ENCODE assay signal across 21 cellular contexts in genomic region chr11:27312110-27312509, GRCh38. TPM values are rescaled to one million over a fixed set of nuclear protein-coding genes. Genes with fewer than 3 reads are reported as not detected.
DNase-seq lines count a peak whose midpoint lies in the region; ATAC-seq, FAIRE-seq and TF ChIP-seq lines count a peak whose summit lies in the region.
"Had no signal": no experiment of that assay in that cellular context is flagged by ENCODE, and none has a peak within 500 bp of the region (broad histone marks: within the 10 kb centered on the region; RNA-seq: fewer than 3 reads in every experiment).

No MANE protein-coding gene starts in this region.

- no peaks in the 10 kb centered on the region for H4K20me1 ChIP-seq in GM23248 (ENCODE audit: insufficient read depth)
- H4K20me1 ChIP-seq in mammary epithelial cell (ENCODE audit: insufficient read depth, low read length): no peaks in the 10 kb centered on the region

- H3K36me3 ChIP-seq in GM23248 (ENCODE audit: low read depth): no peaks in the 10 kb centered on the region
- H3K36me3 ChIP-seq in bronchial epithelial cell (ENCODE audit: control insufficient read depth, insufficient read depth, low read length): no peaks in the 10 kb centered on the region
- H3K36me3 ChIP-seq in kidney (ENCODE audit: control insufficient read depth in 1 of 2, insufficient read depth in 2 of 2, low read length in 2 of 2): no peaks in the 10 kb centered on the region
- no peaks in the 10 kb centered on the region for H3K36me3 ChIP-seq in mammary epithelial cell (ENCODE audit: insufficient read depth, low read length)
- H3K36me3 ChIP-seq: SJCRH30 had no signal

- in situ Hi-C loops in GM23248 (cut with MboI) (no loop called here), mammary epithelial cell (cut with MboI; ENCODE audit: low sequenced_read_pairs in 2 of 2) (no loop called here)

- TF ChIP-seq CTCF in bronchial epithelial cell (IDR thresholded peaks at IDR 0.05; ENCODE audit: insufficient read depth, low read length, severe bottlenecking) (no peak), kidney (IDR thresholded peaks at IDR 0.05; ENCODE audit: borderline replicate concordance, extremely low read depth, insufficient read depth) (no peak), mammary epithelial cell (conservative IDR thresholded peaks at IDR 0.05 in 1 of 2, IDR thresholded peaks at IDR 0.05 in 1 of 2; ENCODE audit: extremely low read depth in 1 of 2, insufficient read depth in 1 of 2, low read depth in 1 of 2, low read length in 2 of 2) (no peak)

- no TSS peak for BruUV-seq in mammary epithelial cell (replicated peaks; lab: Mats Ljungman, UMichigan)

- 97 to 99% methylated on average over 2 of the region's 2 CpGs for WGBS in GM23248 (ENCODE audit: low coverage in 1 of 2, low lambda C conversion rate in 2 of 2, missing lambda C conversion rate in 2 of 2), 2 experiments
- WGBS in mammary epithelial cell (ENCODE audit: low coverage, missing lambda C conversion rate): 95% methylated on average over 2 of the region's 2 CpGs
- 86% methylated on average over 2 of the region's 2 CpGs for WGBS in right cardiac atrium

- no peak for ATAC-seq in GM18873 (IDR thresholded peaks at IDR 0.05; ENCODE audit: low FRiP score, unreplicated experiment)
- ATAC-seq in right cardiac atrium: no peak
- ATAC-seq: PC-3 had no signal

- peaks cover 11% of the 10 kb centered on the region for H3F3A ChIP-seq in GM23248 (ENCODE audit: insufficient read depth)

- H3K79me2 ChIP-seq in GM23248 (ENCODE audit: insufficient read depth) (no peaks in the 10 kb centered on the region), mammary epithelial cell (ENCODE audit: insufficient read depth, low read length) (no peaks in the 10 kb centered on the region)

- H3K4me2 ChIP-seq in GM23248 (ENCODE audit: unreplicated experiment) (no peak overlapping the region), mammary epithelial cell (ENCODE audit: insufficient read depth, low read depth, low read length) (no peak overlapping the region)
- H3K4me2 ChIP-seq: KMS-11 had no signal

- DNase-seq in GM23248 (peak; percentile 28), bronchial epithelial cell (ENCODE audit: low read depth) (peak; percentile 7), kidney (no peak), renal cortical epithelial cell (ENCODE audit: low read depth) (peak; percentile 91), mammary epithelial cell (no peak), DMS153 (lab: John Stamatoyannopoulos, UW) (no peak), right cardiac atrium (no peak)
- DNase-seq: ACHN, AML-193, EL, HCEC 1CT, NCI-H1048, NCI-H146, NCI-H2081, NCI-H510A, NCI-H82, PC-3, SJCRH30 had no signal

- intact Hi-C loops in kidney (cut with DNase I) (no loop called here), mammary epithelial cell (cut with micrococcal nuclease) (no loop called here), right cardiac atrium (cut with DNase I) (no loop called here)

- H3K9ac ChIP-seq in GM23248 (no peak overlapping the region), kidney (ENCODE audit: low read length in 2 of 2) (no peak overlapping the region), mammary epithelial cell (ENCODE audit: insufficient read depth, low read length) (no peak overlapping the region)
- H3K9ac ChIP-seq: KMS-11 had no signal

- no peak overlapping the region for H3K4me3 ChIP-seq in GM23248
- H3K4me3 ChIP-seq in bronchial epithelial cell (ENCODE audit: low read depth, low read length): no peak overlapping the region
- no peak overlapping the region for H3K4me3 ChIP-seq in kidney (ENCODE audit: low read length in 2 of 2)
- no peak overlapping the region for H3K4me3 ChIP-seq in mammary epithelial cell (replicated peaks in 1 of 3; ENCODE audit: insufficient read depth in 1 of 3, low read depth in 2 of 3, low read length in 3 of 3)
- H3K4me3 ChIP-seq in right cardiac atrium (ENCODE audit: low read length): no peak overlapping the region
- H3K4me3 ChIP-seq: SJCRH30 had no signal

- H3K27ac ChIP-seq in GM23248 (no peak overlapping the region), kidney (ENCODE audit: low read depth in 2 of 2, low read length in 2 of 2) (no peak overlapping the region), mammary epithelial cell (ENCODE audit: insufficient read depth, low read depth, low read length) (no peak overlapping the region), right cardiac atrium (ENCODE audit: low read length) (no peak overlapping the region)
- H3K27ac ChIP-seq: HL-60, KMS-11, SJCRH30 had no signal

- H3K9me3 ChIP-seq in GM23248 (ENCODE audit: low read depth): no peaks in the 10 kb centered on the region
- no peaks in the 10 kb centered on the region for H3K9me3 ChIP-seq in kidney (ENCODE audit: control insufficient read depth in 1 of 2, low read length in 2 of 2)
- no peaks in the 10 kb centered on the region for H3K9me3 ChIP-seq in mammary epithelial cell (replicated peaks; ENCODE audit: insufficient read depth, low read length)
- no peaks in the 10 kb centered on the region for H3K9me3 ChIP-seq in right cardiac atrium (ENCODE audit: control insufficient read depth, low read length)
- H3K9me3 ChIP-seq: SJCRH30 had no signal

- FAIRE-seq in bronchial epithelial cell (lab: Jason Lieb, UNC) (no peak), kidney (lab: Jason Lieb, UNC) (peak; percentile 83)

- CTCF ChIA-PET in mammary epithelial cell (lab: Charles Lee; ENCODE audit: low non-redundant PET): no interaction called here

- no peaks in the 10 kb centered on the region for H3K27me3 ChIP-seq in GM23248 (replicated peaks; ENCODE audit: insufficient read depth)
- H3K27me3 ChIP-seq in bronchial epithelial cell (ENCODE audit: control insufficient read depth, insufficient read depth, low read length): no peaks in the 10 kb centered on the region
- no peaks in the 10 kb centered on the region for H3K27me3 ChIP-seq in mammary epithelial cell (ENCODE audit: insufficient read depth, low read length)
- H3K27me3 ChIP-seq in right cardiac atrium (ENCODE audit: control insufficient read depth, insufficient read depth): no peaks in the 10 kb centered on the region
- H3K27me3 ChIP-seq: SJCRH30 had no signal

- H2AFZ ChIP-seq in GM23248: no peak overlapping the region
- H2AFZ ChIP-seq in mammary epithelial cell (ENCODE audit: low read depth, low read length): no peak overlapping the region

- H3K9me2 ChIP-seq in GM23248 (ENCODE audit: insufficient read depth): no peaks in the 10 kb centered on the region

- H3K4me1 ChIP-seq in GM23248 (ENCODE audit: insufficient read depth): peaks cover 18% of the 10 kb centered on the region
- H3K4me1 ChIP-seq in kidney (ENCODE audit: control insufficient read depth in 1 of 2, insufficient read depth in 1 of 2, low read depth in 1 of 2, low read length in 2 of 2): peaks cover 0 to 2% of the 10 kb centered on the region in 2 donors
- H3K4me1 ChIP-seq in mammary epithelial cell (ENCODE audit: insufficient read depth, low read length): peaks cover 8% of the 10 kb centered on the region
- H3K4me1 ChIP-seq in right cardiac atrium (ENCODE audit: control insufficient read depth, insufficient read depth, low read length): no peaks in the 10 kb centered on the region
- H3K4me1 ChIP-seq: SJCRH30 had no signal

- dilution Hi-C loops in mammary epithelial cell (cut with HindIII; ENCODE audit: low sequenced_read_pairs): no loop called here

RNA-seq across cellular contexts. Expression of gene CCDC34, which starts 50.9 kb away (rescaled TPM):
- 3.9 and 5.7 TPM in 2 replicates for total RNA-seq in GM23248 (2014; rRNA removed; shearing (Covaris generic))
- 7.8 and 8.1 TPM in 2 replicates for polyA plus RNA-seq in GM23248 (2016; fragmentation: Nextera tagmentation; extraction: Ambion mirVana)
- 1.3 and 2.0 TPM in 2 replicates for total RNA-seq in bronchial epithelial cell
- 5.4 TPM for total RNA-seq in kidney
- 6.0 TPM for polyA plus RNA-seq in kidney (ENCODE audit: insufficient read depth, low read depth, low replicate concordance)
- total RNA-seq in renal cortical epithelial cell: 4.0 and 5.0 TPM in 2 replicates
- total RNA-seq in mammary epithelial cell: 10 to 100 TPM in 1 of 2 donors, 1 to 10 TPM in 1; 2.5 to 10.4 TPM
- polyA plus RNA-seq in mammary epithelial cell: 5.9 TPM
- 1.5 TPM for polyA minus RNA-seq in mammary epithelial cell
- total RNA-seq in right cardiac atrium: 1 to 10 TPM; 3.3 to 4.4 (median 4.1) TPM
- polyA plus RNA-seq in right cardiac atrium: 2.1 TPM

Comparison
In these comparisons a context has a peak if more than half of its experiments do, and no peak if none do; other contexts are left out.
1. DNase-seq: peak in GM23248 (single experiment), bronchial epithelial cell (single experiment) and renal cortical epithelial cell (single experiment); none in kidney (single experiment), mammary epithelial cell (single experiment), DMS153 (single experiment) and right cardiac atrium (0 of 3).